In genomic region chr15:71262599-71262998, GRCh38 we compare ENCODE assay signal across 32 cellular contexts.
"Had no signal": no experiment of that assay in that cellular context is flagged by ENCODE, and none has a peak within 500 bp of the region (broad histone marks: within the 10 kb centered on the region; RNA-seq: fewer than 3 reads in every experiment).

No MANE protein-coding gene starts in this region.

- H3K4me1 Mint-ChIP-seq: activated CD4-positive, alpha-beta T cell treated with anti-CD3 and anti-CD28 coated beads for 36 hours; activated CD4-positive, alpha-beta T cell treated with anti-CD3 and anti-CD28 coated beads, Interleukin-2, amount 10 ng/mL, durations not matched to agents 24 days and 14 days; activated CD8-positive, alpha-beta memory T cell treated with anti-CD3 and anti-CD28 coated beads, Interleukin-2, amount 10 ng/mL, durations not matched to agents 7 days and 5 days; activated naive CD4-positive, alpha-beta T cell treated with anti-CD3 and anti-CD28 coated beads, Interleukin-2, amount 10 ng/mL, durations not matched to agents 7 days and 5 days; activated naive CD8-positive, alpha-beta T cell treated with anti-CD3 and anti-CD28 coated beads, Interleukin-2, amount 10 ng/mL, durations not matched to agents 7 days and 5 days; T-helper 17 cell had no signal

- H3K27me3 Mint-ChIP-seq: activated CD4-positive, alpha-beta T cell treated with anti-CD3 and anti-CD28 coated beads, Interleukin-2, amount 10 ng/mL, durations not matched to agents 24 days and 14 days; activated naive CD4-positive, alpha-beta T cell treated with anti-CD3 and anti-CD28 coated beads, Interleukin-2, amount 10 ng/mL, durations not matched to agents 7 days and 5 days had no signal

- H3K27ac ChIP-seq: brain microvascular endothelial cell, esophagus muscularis mucosa, gastroesophageal sphincter, heart right ventricle had no signal

- H3K4me3 Mint-ChIP-seq: activated CD4-positive, alpha-beta memory T cell treated with anti-CD3 and anti-CD28 coated beads for 36 hours; activated CD4-positive, alpha-beta T cell treated with anti-CD3 and anti-CD28 coated beads for 36 hours; activated CD4-positive, alpha-beta T cell treated with anti-CD3 and anti-CD28 coated beads, Interleukin-2, amount 10 ng/mL, durations not matched to agents 24 days and 14 days; activated CD8-positive, alpha-beta memory T cell treated with anti-CD3 and anti-CD28 coated beads, Interleukin-2, amount 10 ng/mL, durations not matched to agents 7 days and 5 days; activated CD8-positive, alpha-beta T cell treated with anti-CD3 and anti-CD28 coated beads, Interleukin-2, amount 10 ng/mL, durations not matched to agents 7 days and 5 days; activated naive CD4-positive, alpha-beta T cell treated with anti-CD3 and anti-CD28 coated beads, Interleukin-2, amount 10 ng/mL, durations not matched to agents 7 days and 5 days; activated naive CD8-positive, alpha-beta T cell treated with anti-CD3 and anti-CD28 coated beads, Interleukin-2, amount 10 ng/mL, durations not matched to agents 7 days and 5 days; activated T-cell treated with anti-CD3 and anti-CD28 coated beads, Interleukin-2, amount 50 U/mL, for 24 hours; activated T-cell treated with anti-CD3 and anti-CD28 coated beads, Interleukin-2, amount 50 U/mL, for 72 hours; effector memory CD8-positive, alpha-beta T cell; T-helper 17 cell; T-helper 2 cell treated with Interferon-gamma antibody and Interleukin-4, amounts not matched to agents 5 μg/mL and 100 μg/mL, for 36 hours had no signal

- H3K36me3 Mint-ChIP-seq: activated CD4-positive, alpha-beta memory T cell treated with anti-CD3 and anti-CD28 coated beads for 36 hours; activated CD8-positive, alpha-beta memory T cell treated with anti-CD3 and anti-CD28 coated beads, Interleukin-2, amount 10 ng/mL, durations not matched to agents 7 days and 5 days; activated naive CD4-positive, alpha-beta T cell treated with anti-CD3 and anti-CD28 coated beads, Interleukin-2, amount 10 ng/mL, durations not matched to agents 7 days and 5 days; activated naive CD8-positive, alpha-beta T cell treated with anti-CD3 and anti-CD28 coated beads, Interleukin-2, amount 10 ng/mL, durations not matched to agents 7 days and 5 days had no signal

- H3K4me3 ChIP-seq: esophagus muscularis mucosa, gastroesophageal sphincter, heart right ventricle had no signal

- DNase-seq: activated CD4-positive, alpha-beta memory T cell treated with anti-CD3 and anti-CD28 coated beads for 36 hours; activated CD4-positive, alpha-beta T cell treated with anti-CD3 and anti-CD28 coated beads for 36 hours; activated CD4-positive, alpha-beta T cell treated with anti-CD3 and anti-CD28 coated beads, Interleukin-2, amount 10 ng/mL, durations not matched to agents 24 days and 14 days; activated CD4-positive, CD25-positive, alpha-beta regulatory T cell; activated CD4-positive, CD25-positive, alpha-beta regulatory T cell treated with anti-CD3 and anti-CD28 coated beads, Interleukin-2, amount 50 U/mL, for 72 hours; activated CD8-positive, alpha-beta memory T cell treated with anti-CD3 and anti-CD28 coated beads, Interleukin-2, amount 10 ng/mL, durations not matched to agents 7 days and 5 days; activated CD8-positive, alpha-beta memory T cell treated with anti-CD3 and anti-CD28 coated beads, Interleukin-2, amount 50 U/mL, for 48 hours; activated CD8-positive, alpha-beta T cell treated with anti-CD3 and anti-CD28 coated beads, Interleukin-2, amount 10 ng/mL, durations not matched to agents 7 days and 5 days; activated gamma-delta T cell; activated naive CD4-positive, alpha-beta T cell; activated naive CD4-positive, alpha-beta T cell treated with anti-CD3 and anti-CD28 coated beads, Interleukin-2, amount 10 ng/mL, durations not matched to agents 7 days and 5 days; activated naive CD8-positive, alpha-beta T cell treated with anti-CD3 and anti-CD28 coated beads, Interleukin-2, amount 10 ng/mL, durations not matched to agents 7 days and 5 days; activated T-cell treated with anti-CD3 and anti-CD28 coated beads for 4 hours; activated T-cell treated with anti-CD3 and anti-CD28 coated beads, Interleukin-2, amount 50 U/mL, for 24 hours; activated T-cell treated with anti-CD3 and anti-CD28 coated beads, Interleukin-2, amount 50 U/mL, for 72 hours; amniotic stem cell; anterior cingulate cortex; brain microvascular endothelial cell; cortex of kidney; dermis blood vessel endothelial cell; effector CD4-positive, alpha-beta T cell; effector memory CD8-positive, alpha-beta T cell; erythroblast; foreskin melanocyte; heart right ventricle; T-helper 1 cell; T-helper 17 cell; T1000 had no signal

- H3K4me1 ChIP-seq: esophagus muscularis mucosa, gastroesophageal sphincter had no signal

- ATAC-seq: activated CD4-positive, alpha-beta T cell treated with anti-CD3 and anti-CD28 coated beads for 36 hours; activated CD8-positive, alpha-beta memory T cell treated with anti-CD3 and anti-CD28 coated beads, Interleukin-2, amount 10 ng/mL, durations not matched to agents 7 days and 5 days; activated CD8-positive, alpha-beta T cell treated with anti-CD3 and anti-CD28 coated beads, Interleukin-2, amount 10 ng/mL, durations not matched to agents 7 days and 5 days; activated naive CD4-positive, alpha-beta T cell treated with anti-CD3 and anti-CD28 coated beads, Interleukin-2, amount 50 U/mL, for 72 hours; activated T-cell treated with anti-CD3 and anti-CD28 coated beads, Interleukin-2, amount 50 U/mL, for 72 hours; effector memory CD8-positive, alpha-beta T cell; gastroesophageal sphincter; heart right ventricle; T-helper 17 cell had no signal

- H3K36me3 ChIP-seq: esophagus muscularis mucosa had no signal

- H3K9me3 Mint-ChIP-seq: activated CD4-positive, alpha-beta T cell treated with anti-CD3 and anti-CD28 coated beads, Interleukin-2, amount 10 ng/mL, durations not matched to agents 24 days and 14 days; activated naive CD4-positive, alpha-beta T cell treated with anti-CD3 and anti-CD28 coated beads, Interleukin-2, amount 10 ng/mL, durations not matched to agents 7 days and 5 days; activated naive CD4-positive, alpha-beta T cell treated with anti-CD3 and anti-CD28 coated beads, Interleukin-2, amount 50 U/mL, for 72 hours; activated naive CD8-positive, alpha-beta T cell treated with anti-CD3 and anti-CD28 coated beads, Interleukin-2, amount 10 ng/mL, durations not matched to agents 7 days and 5 days; activated T-cell treated with anti-CD3 and anti-CD28 coated beads, Interleukin-2, amount 50 U/mL, for 72 hours; T-helper 2 cell treated with Interferon-gamma antibody and Interleukin-4, amounts not matched to agents 5 μg/mL and 100 μg/mL, for 36 hours had no signal

- H3K27me3 ChIP-seq: brain microvascular endothelial cell, esophagus muscularis mucosa, gastroesophageal sphincter, heart right ventricle had no signal

- H3K9me3 ChIP-seq: esophagus muscularis mucosa, gastroesophageal sphincter had no signal

- H3K27ac Mint-ChIP-seq: activated CD4-positive, alpha-beta memory T cell treated with anti-CD3 and anti-CD28 coated beads for 36 hours; activated CD4-positive, alpha-beta T cell treated with anti-CD3 and anti-CD28 coated beads for 36 hours; activated CD4-positive, alpha-beta T cell treated with anti-CD3 and anti-CD28 coated beads, Interleukin-2, amount 10 ng/mL, durations not matched to agents 24 days and 14 days; activated CD8-positive, alpha-beta memory T cell treated with anti-CD3 and anti-CD28 coated beads, Interleukin-2, amount 10 ng/mL, durations not matched to agents 7 days and 5 days; activated CD8-positive, alpha-beta T cell treated with anti-CD3 and anti-CD28 coated beads, Interleukin-2, amount 10 ng/mL, durations not matched to agents 7 days and 5 days; activated naive CD4-positive, alpha-beta T cell treated with anti-CD3 and anti-CD28 coated beads, Interleukin-2, amount 10 ng/mL, durations not matched to agents 7 days and 5 days; activated naive CD4-positive, alpha-beta T cell treated with anti-CD3 and anti-CD28 coated beads, Interleukin-2, amount 50 U/mL, for 72 hours; activated naive CD8-positive, alpha-beta T cell treated with anti-CD3 and anti-CD28 coated beads, Interleukin-2, amount 10 ng/mL, durations not matched to agents 7 days and 5 days; activated T-cell treated with anti-CD3 and anti-CD28 coated beads, Interleukin-2, amount 50 U/mL, for 24 hours; activated T-cell treated with anti-CD3 and anti-CD28 coated beads, Interleukin-2, amount 50 U/mL, for 72 hours; effector memory CD8-positive, alpha-beta T cell; T-helper 17 cell; T-helper 2 cell treated with Interferon-gamma antibody and Interleukin-4, amounts not matched to agents 5 μg/mL and 100 μg/mL, for 36 hours had no signal
